23 cellular contexts compared by ENCODE assay signal in the genomic region with DNA sequence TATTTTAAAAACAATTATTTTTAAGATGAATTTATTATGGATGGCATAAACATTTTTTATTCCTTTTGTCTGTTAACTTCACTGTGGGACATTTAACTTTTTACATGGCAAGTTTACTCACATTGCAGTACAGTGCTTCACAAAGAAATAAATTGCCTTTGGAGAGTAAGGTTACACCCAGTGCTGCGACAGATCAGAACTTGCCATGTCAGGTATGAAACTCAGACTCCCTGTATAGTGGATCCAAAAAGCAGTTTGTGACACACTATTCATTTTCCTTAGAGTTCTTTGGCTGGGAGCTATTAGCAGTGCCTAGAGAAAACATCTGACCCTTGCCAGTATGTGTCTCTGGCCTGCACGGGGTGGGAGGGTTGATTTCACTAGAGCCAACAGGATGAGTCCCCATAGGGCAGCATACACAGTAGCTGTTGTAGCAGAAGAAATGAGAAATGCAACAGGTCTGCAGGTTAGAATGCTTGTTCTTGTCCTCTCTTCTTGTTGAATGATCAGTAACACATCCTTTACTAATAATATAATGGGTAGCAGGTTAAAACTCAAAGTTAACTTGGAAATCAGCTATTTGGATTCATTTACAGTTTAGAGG.
"Had no signal": no experiment of that assay in that cellular context is flagged by ENCODE, and none has a peak within 500 bp of the region (broad histone marks: within the 10 kb centered on the region; RNA-seq: fewer than 3 reads in every experiment).

No MANE protein-coding gene starts in this region.

- H3K27ac ChIP-seq: esophagus squamous epithelium, gastroesophageal sphincter, sigmoid colon, stomach, suprapubic skin, tibial nerve, uterus had no signal

- DNase-seq: activated CD8-positive, alpha-beta memory T cell treated with anti-CD3 and anti-CD28 coated beads, Interleukin-2, amount 50 U/mL, for 48 hours; activated naive CD4-positive, alpha-beta T cell treated with Interleukin-2 at 50 U/mL for 16 hours; activated T-cell treated with anti-CD3 and anti-CD28 coated beads, Interleukin-2, amount 50 U/mL, for 48 hours; central memory CD4-positive, alpha-beta T cell; effector memory CD4-positive, alpha-beta T cell; esophagus squamous epithelium; head of caudate nucleus; islet precursor cell; left cardiac atrium; mesendoderm; naive B cell; sigmoid colon; stimulated activated CD4-positive, alpha-beta T cell treated with anti-CD3 and anti-CD28 coated beads, Interleukin-15, amount 100 ng/mL, for 24 hours; stomach; T1000; uterus had no signal

- H3K27ac Mint-ChIP-seq: stimulated activated memory B cell treated with anti-CD40 and anti-IgM and Interleukin-4, amounts not matched to agents 10 μg/mL and 1 μg/mL and 100 μg/mL, for 72 hours; WTC11 had no signal

- H3K36me3 ChIP-seq: esophagus squamous epithelium, gastroesophageal sphincter, sigmoid colon, stomach, suprapubic skin, tibial nerve, uterus had no signal

- H3K4me1 Mint-ChIP-seq: naive B cell; stimulated activated memory B cell treated with anti-CD40 and anti-IgM and Interleukin-4, amounts not matched to agents 10 μg/mL and 1 μg/mL and 100 μg/mL, for 72 hours; WTC11 had no signal

- ATAC-seq: gastroesophageal sphincter; left cardiac atrium; stimulated activated memory B cell treated with anti-CD40 and anti-IgM and Interleukin-4, amounts not matched to agents 10 μg/mL and 1 μg/mL and 100 μg/mL, for 72 hours; WTC11 had no signal

- H3K4me2 ChIP-seq: smooth muscle cell had no signal

- H3K36me3 Mint-ChIP-seq: naive B cell; stimulated activated memory B cell treated with anti-CD40 and anti-IgM and Interleukin-4, amounts not matched to agents 10 μg/mL and 1 μg/mL and 100 μg/mL, for 72 hours had no signal

- H3K4me3 ChIP-seq: esophagus squamous epithelium, gastroesophageal sphincter, sigmoid colon, smooth muscle cell, stomach, suprapubic skin, tibial nerve, uterus had no signal

- H3K9me3 ChIP-seq: esophagus squamous epithelium, gastroesophageal sphincter, sigmoid colon, stomach, suprapubic skin, tibial nerve, uterus had no signal

- H3K27me3 ChIP-seq: esophagus squamous epithelium, gastroesophageal sphincter, sigmoid colon, stomach, suprapubic skin, tibial nerve, uterus had no signal

- H3K27me3 Mint-ChIP-seq: stimulated activated memory B cell treated with anti-CD40 and anti-IgM and Interleukin-4, amounts not matched to agents 10 μg/mL and 1 μg/mL and 100 μg/mL, for 72 hours had no signal

- H3K4me1 ChIP-seq: gastroesophageal sphincter, sigmoid colon, stomach, tibial nerve, uterus had no signal

- H3K4me3 Mint-ChIP-seq: brain; naive B cell; stimulated activated memory B cell treated with anti-CD40 and anti-IgM and Interleukin-4, amounts not matched to agents 10 μg/mL and 1 μg/mL and 100 μg/mL, for 72 hours; WTC11 had no signal
